In the genomic region with DNA sequence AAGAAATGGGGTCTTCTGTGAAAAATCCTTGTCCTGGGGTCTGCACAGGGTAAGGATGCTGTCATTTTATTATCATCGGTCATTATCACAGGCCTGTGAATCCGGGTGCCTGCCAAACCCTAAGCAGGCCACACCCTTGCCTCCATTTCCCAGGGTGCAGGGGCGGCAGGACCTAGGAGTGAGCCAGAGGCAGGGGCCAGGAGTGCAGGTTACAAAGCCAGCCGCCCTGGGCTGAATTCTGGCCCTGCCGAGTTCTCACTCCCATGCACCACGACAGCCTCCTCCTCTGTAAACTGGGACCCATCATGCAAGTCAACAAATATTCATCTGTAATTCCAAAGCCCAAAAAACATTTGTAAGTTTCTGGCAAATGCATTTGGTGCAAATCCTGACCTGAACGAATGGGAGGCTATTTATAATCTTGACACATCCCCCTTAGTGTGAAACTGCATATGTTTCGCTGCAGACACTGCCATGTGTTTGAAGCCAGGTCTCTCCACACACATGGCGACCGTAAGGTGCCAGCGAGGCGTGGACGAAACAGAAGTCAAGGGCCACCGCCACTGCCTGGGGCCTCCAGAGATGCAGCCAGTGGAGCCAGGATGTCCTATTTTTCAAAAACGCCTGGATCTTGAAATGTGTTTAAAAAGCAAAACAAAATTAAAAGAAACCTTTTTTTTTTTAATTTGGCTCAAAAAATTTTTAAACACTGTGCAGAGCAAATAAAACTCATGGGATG, we compare ENCODE assay signal across 25 cellular contexts. TPM values are rescaled to one million over a fixed set of nuclear protein-coding genes. Genes with fewer than 3 reads are reported as not detected.
A peak's percentile ranks its signal among the peaks of the same experiment; 100 is the strongest.
DNase-seq lines count a peak whose midpoint lies in the region; ATAC-seq and TF ChIP-seq lines count a peak whose summit lies in the region.
"Had no signal": no experiment of that assay in that cellular context is flagged by ENCODE, and none has a peak within 500 bp of the region (broad histone marks: within the 10 kb centered on the region; RNA-seq: fewer than 3 reads in every experiment).

No MANE protein-coding gene starts in this region.

- TF ChIP-seq EP300 in esophagus muscularis mucosa (IDR thresholded peaks at IDR 0.05): no peak

- peak overlapping the region; percentile 19 for H3K4me3 Mint-ChIP-seq in activated naive CD4-positive, alpha-beta T cell treated with anti-CD3 and anti-CD28 coated beads, Interleukin-2, amount 50 U/mL, for 24 hours
- peak overlapping the region; percentile 62 for H3K4me3 Mint-ChIP-seq in activated T-cell treated with anti-CD3 and anti-CD28 coated beads, Interleukin-2, amount 50 U/mL, for 4 hours
- H3K4me3 Mint-ChIP-seq in effector memory CD8-positive, alpha-beta T cell: peak overlapping the region; percentile 33 to 88
- peak overlapping the region in 1 of 2 donors; percentile 24 for H3K4me3 Mint-ChIP-seq in stimulated activated naive CD8-positive, alpha-beta T cell treated with anti-CD3 and anti-CD28 coated beads, Interleukin-15, amount 100 ng/mL, for 72 hours

- H3K9me3 ChIP-seq in esophagus muscularis mucosa: no peaks in the 10 kb centered on the region
- H3K9me3 ChIP-seq: neutrophil, psoas muscle, stomach, thyroid gland had no signal

- ATAC-seq in activated T-cell treated with anti-CD3 and anti-CD28 coated beads, Interleukin-2, amount 50 U/mL, for 4 hours: no peak
- no peak for ATAC-seq in effector memory CD8-positive, alpha-beta T cell (replicated peaks)
- no peak for ATAC-seq in stimulated activated naive CD8-positive, alpha-beta T cell treated with anti-CD3 and anti-CD28 coated beads, Interleukin-15, amount 100 ng/mL, for 72 hours
- ATAC-seq in sciatic nerve: no peak
- ATAC-seq: esophagus mucosa, K562, left cardiac atrium, psoas muscle had no signal

- DNase-seq in activated naive CD4-positive, alpha-beta T cell treated with Interleukin-2 at 50 U/mL for 16 hours: no peak
- no peak for DNase-seq in activated T-cell treated with anti-CD3 and anti-CD28 coated beads, Interleukin-2, amount 50 U/mL, for 4 hours
- DNase-seq in effector memory CD8-positive, alpha-beta T cell: no peak
- no peak for DNase-seq in stimulated activated naive CD8-positive, alpha-beta T cell treated with anti-CD3 and anti-CD28 coated beads, Interleukin-15, amount 100 ng/mL, for 72 hours
- DNase-seq in NCI-H2029 (lab: John Stamatoyannopoulos, UW) (no peak), sciatic nerve (ENCODE audit: low spot score) (no peak), esophagus muscularis mucosa (ENCODE audit: extremely low spot score) (no peak)
- DNase-seq: effector CD8-positive, alpha-beta T cell; foreskin melanocyte; left cardiac atrium; NCI-H1105 treated with DMSO at 0.1 percent for 48 hours; NCI-H2081; NCI-H2227 treated with DMSO at 0.1 percent for 48 hours; NCI-H526 treated with DMSO at 0.1 percent for 48 hours; psoas muscle; SHP77 treated with DMSO at 0.1 percent for 48 hours; stimulated activated CD4-positive, alpha-beta T cell treated with anti-CD3 and anti-CD28 coated beads, Interleukin-15, amount 100 ng/mL, for 24 hours; stomach; thyroid gland had no signal

- no peak overlapping the region for H3K27ac ChIP-seq in esophagus muscularis mucosa (replicated peaks in 1 of 4)
- H3K27ac ChIP-seq: neutrophil, psoas muscle, stomach, thyroid gland had no signal

- no peaks in the 10 kb centered on the region for H3K9me3 Mint-ChIP-seq in activated naive CD4-positive, alpha-beta T cell treated with anti-CD3 and anti-CD28 coated beads, Interleukin-2, amount 50 U/mL, for 24 hours
- H3K9me3 Mint-ChIP-seq in activated T-cell treated with anti-CD3 and anti-CD28 coated beads, Interleukin-2, amount 50 U/mL, for 4 hours: no peaks in the 10 kb centered on the region
- H3K9me3 Mint-ChIP-seq in effector memory CD8-positive, alpha-beta T cell: no peaks in the 10 kb centered on the region
- H3K9me3 Mint-ChIP-seq in stimulated activated naive CD8-positive, alpha-beta T cell treated with anti-CD3 and anti-CD28 coated beads, Interleukin-15, amount 100 ng/mL, for 72 hours: no peaks in the 10 kb centered on the region

- intact Hi-C loops in sciatic nerve (cut with DNase I) (no loop called here), esophagus muscularis mucosa (cut with DNase I) (no loop called here)

- no peak for TF ChIP-seq CTCF in esophagus muscularis mucosa (IDR thresholded peaks at IDR 0.05)

- H3K36me3 Mint-ChIP-seq in activated naive CD4-positive, alpha-beta T cell treated with anti-CD3 and anti-CD28 coated beads, Interleukin-2, amount 50 U/mL, for 24 hours: peaks cover 22% of the 10 kb centered on the region
- peaks cover 50% of the 10 kb centered on the region for H3K36me3 Mint-ChIP-seq in activated T-cell treated with anti-CD3 and anti-CD28 coated beads, Interleukin-2, amount 50 U/mL, for 4 hours (ENCODE audit: insufficient read depth)
- H3K36me3 Mint-ChIP-seq in effector memory CD8-positive, alpha-beta T cell (ENCODE audit: insufficient read depth): peaks cover 39% of the 10 kb centered on the region

- no peaks in the 10 kb centered on the region for H3K27me3 Mint-ChIP-seq in activated naive CD4-positive, alpha-beta T cell treated with anti-CD3 and anti-CD28 coated beads, Interleukin-2, amount 50 U/mL, for 24 hours
- no peaks in the 10 kb centered on the region for H3K27me3 Mint-ChIP-seq in activated T-cell treated with anti-CD3 and anti-CD28 coated beads, Interleukin-2, amount 50 U/mL, for 4 hours (ENCODE audit: low read depth)
- H3K27me3 Mint-ChIP-seq in effector memory CD8-positive, alpha-beta T cell: no peaks in the 10 kb centered on the region
- H3K27me3 Mint-ChIP-seq in stimulated activated naive CD8-positive, alpha-beta T cell treated with anti-CD3 and anti-CD28 coated beads, Interleukin-15, amount 100 ng/mL, for 72 hours: no peaks in the 10 kb centered on the region

- peaks cover 86% of the 10 kb centered on the region for H3K4me1 Mint-ChIP-seq in activated naive CD4-positive, alpha-beta T cell treated with anti-CD3 and anti-CD28 coated beads, Interleukin-2, amount 50 U/mL, for 24 hours
- H3K4me1 Mint-ChIP-seq in activated T-cell treated with anti-CD3 and anti-CD28 coated beads, Interleukin-2, amount 50 U/mL, for 4 hours (ENCODE audit: low read depth): peaks cover 92% of the 10 kb centered on the region
- H3K4me1 Mint-ChIP-seq in effector memory CD8-positive, alpha-beta T cell (ENCODE audit: low read depth in 2 of 2): peaks cover 34 to 64% of the 10 kb centered on the region in 2 donors
- peaks cover 100% of the 10 kb centered on the region for H3K4me1 Mint-ChIP-seq in stimulated activated naive CD8-positive, alpha-beta T cell treated with anti-CD3 and anti-CD28 coated beads, Interleukin-15, amount 100 ng/mL, for 72 hours

- no peak for TF ChIP-seq POLR2A in esophagus muscularis mucosa (IDR thresholded peaks at IDR 0.05; ENCODE audit: low read depth)

- no peaks in the 10 kb centered on the region for H3K27me3 ChIP-seq in esophagus muscularis mucosa
- H3K27me3 ChIP-seq: neutrophil, stomach, thyroid gland had no signal

- peak overlapping the region; percentile 82 for H3K27ac Mint-ChIP-seq in activated naive CD4-positive, alpha-beta T cell treated with anti-CD3 and anti-CD28 coated beads, Interleukin-2, amount 50 U/mL, for 24 hours
- H3K27ac Mint-ChIP-seq in effector memory CD8-positive, alpha-beta T cell: peak overlapping the region; percentile 88 to 97
- peak overlapping the region; percentile 35 to 77 for H3K27ac Mint-ChIP-seq in stimulated activated naive CD8-positive, alpha-beta T cell treated with anti-CD3 and anti-CD28 coated beads, Interleukin-15, amount 100 ng/mL, for 72 hours

- no peak overlapping the region for H3K4me3 ChIP-seq in esophagus muscularis mucosa
- H3K4me3 ChIP-seq: K562, psoas muscle, stomach, thyroid gland had no signal

- WGBS in esophagus muscularis mucosa: 87% methylated on average over 15 of the region's 15 CpGs

- H3K4me1 ChIP-seq in esophagus muscularis mucosa: no peaks in the 10 kb centered on the region
- H3K4me1 ChIP-seq: psoas muscle, stomach, thyroid gland had no signal

- no peaks in the 10 kb centered on the region for H3K36me3 ChIP-seq in esophagus muscularis mucosa
- H3K36me3 ChIP-seq: neutrophil, stomach, thyroid gland had no signal

RNA-seq across cellular contexts. Expression of gene CD5, which starts 6.7 kb away (rescaled TPM):
- 100 to 1,000 TPM; 318 to 420 (median 359) TPM for total RNA-seq in activated T-cell treated with anti-CD3 and anti-CD28 coated beads, Interleukin-2, amount 50 U/mL, for 4 hours
- 1.3 TPM for total RNA-seq in sciatic nerve
- 1 to 10 TPM in 1 of 4 donors, under 1 TPM in 3; 0.11 to 1.3 (median 0.34) TPM for total RNA-seq in esophagus muscularis mucosa
- total RNA-seq: bronchial epithelial cell, MCF 10A had no signal

RNA-seq across cellular contexts. Expression of gene VPS37C, which starts 52.2 kb away (rescaled TPM):
- total RNA-seq in activated T-cell treated with anti-CD3 and anti-CD28 coated beads, Interleukin-2, amount 50 U/mL, for 4 hours: 10 to 100 TPM; 16.1 to 18.4 (median 17.0) TPM
- total RNA-seq in sciatic nerve: 23.1 TPM
- 10 to 100 TPM; 29.1 to 43.5 (median 38.1) TPM for total RNA-seq in esophagus muscularis mucosa

Comparison
In these comparisons a context has a peak if more than half of its experiments do, and no peak if none do; other contexts are left out.
1. RNA of gene CD5, which starts 6.7 kb away (total RNA-seq): 318 to 420 TPM in activated T-cell treated with anti-CD3 and anti-CD28 coated beads, Interleukin-2, amount 50 U/mL, for 4 hours; 1.3 TPM in sciatic nerve (single experiment) and 0.11 to 1.3 TPM in esophagus muscularis mucosa; every median in the first group is over 100 times any median in the second.
2. Peak in every context shown above with its lines, with median percentiles within 50 percentile points of each other: H3K27ac Mint-ChIP-seq.